1 cellular context compared by ENCODE assay signal in the genomic region with DNA sequence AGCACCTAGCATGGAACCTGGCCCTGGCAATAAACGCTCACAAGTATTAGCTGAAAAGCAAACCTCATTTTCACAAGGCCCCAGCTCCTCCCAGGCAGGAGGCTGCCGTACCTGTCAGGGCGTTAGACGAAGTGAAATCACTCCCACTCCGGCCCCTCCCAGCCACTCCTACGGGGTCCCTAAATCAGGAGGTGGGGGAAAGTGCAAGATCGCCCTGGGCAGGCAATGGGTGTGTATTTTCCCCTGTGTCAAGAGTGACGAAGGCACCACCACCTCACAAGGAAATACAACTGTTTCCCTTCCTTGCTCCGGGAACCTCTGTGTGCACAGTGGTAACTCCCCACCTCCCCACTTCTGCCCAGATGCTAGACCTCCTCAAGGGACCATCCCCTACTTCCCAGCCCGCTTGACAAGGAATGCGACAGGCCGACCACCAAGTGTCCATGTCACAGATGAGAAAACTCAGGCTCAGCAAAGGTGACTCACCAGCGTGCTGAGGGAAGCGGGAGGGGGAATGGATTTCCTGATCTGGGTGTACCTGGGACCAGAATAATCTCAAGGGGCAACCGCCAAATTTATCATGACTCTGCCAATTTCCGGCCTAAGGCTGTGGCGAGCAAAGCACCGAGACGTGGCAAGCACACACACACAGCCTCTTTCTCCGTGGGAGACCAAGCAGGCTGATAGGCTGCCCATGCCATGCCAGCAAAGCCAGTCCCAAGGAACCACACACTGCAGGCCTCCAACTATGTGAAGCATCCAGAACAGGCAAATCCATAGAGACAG.
TF ChIP-seq lines count a peak whose summit lies in the region.

No MANE protein-coding gene starts in this region.

TF ChIP-seq in H1, 55 proteins besides CTCF, POLR2A, EP300 and RAD21:
- TF ChIP-seq JUND (IDR thresholded peaks at IDR 0.05; ENCODE audit: low read length), result no peak
- TF ChIP-seq, protein P1, sequence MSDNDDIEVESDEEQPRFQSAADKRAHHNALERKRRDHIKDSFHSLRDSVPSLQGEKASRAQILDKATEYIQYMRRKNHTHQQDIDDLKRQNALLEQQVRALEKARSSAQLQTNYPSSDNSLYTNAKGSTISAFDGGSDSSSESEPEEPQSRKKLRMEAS (IDR thresholded peaks at IDR 0.05), result no peak
- no peak for TF ChIP-seq BACH1 (IDR thresholded peaks at IDR 0.05; ENCODE audit: low read length)
- no peak for TF ChIP-seq NRF1 (IDR thresholded peaks at IDR 0.05; ENCODE audit: low read depth, low read length)
- TF ChIP-seq KDM4A (IDR thresholded peaks at IDR 0.05; ENCODE audit: low read depth, low read length, severe bottlenecking), result no peak
- no peak for TF ChIP-seq HDAC2 (IDR thresholded peaks at IDR 0.05; ENCODE audit: borderline replicate concordance in 1 of 2, low read depth in 2 of 2, low read length in 2 of 2)
- no peak for TF ChIP-seq YY1 (IDR thresholded peaks at IDR 0.05; ENCODE audit: low read depth, low read length)
- no peak for TF ChIP-seq CEBPB (IDR thresholded peaks at IDR 0.05; ENCODE audit: low read depth, low read length)
